Comparison of ENCODE assay signal across 30 cellular contexts in genomic region chr19:11172576-11172975, GRCh38. TPM values are rescaled to one million over a fixed set of nuclear protein-coding genes. Genes with fewer than 3 reads are reported as not detected.
"Had no signal": no experiment of that assay in that cellular context is flagged by ENCODE, and none has a peak within 500 bp of the region (broad histone marks: within the 10 kb centered on the region; RNA-seq: fewer than 3 reads in every experiment).

No MANE protein-coding gene starts in this region.

- H3K4me2 ChIP-seq: neural progenitor cell had no signal

- H3K4me3 Mint-ChIP-seq: activated CD4-positive, alpha-beta T cell treated with anti-CD3 and anti-CD28 coated beads, Interleukin-2, amount 10 ng/mL, durations not matched to agents 7 days and 5 days; activated CD8-positive, alpha-beta memory T cell treated with anti-CD3 and anti-CD28 coated beads, Interleukin-2, amount 10 ng/mL, durations not matched to agents 7 days and 5 days; activated CD8-positive, alpha-beta T cell treated with anti-CD3 and anti-CD28 coated beads, Interleukin-2, amount 10 ng/mL, durations not matched to agents 7 days and 5 days; activated naive CD4-positive, alpha-beta T cell treated with anti-CD3 and anti-CD28 coated beads, Interleukin-2, amount 50 U/mL, for 24 hours; activated naive CD8-positive, alpha-beta T cell treated with anti-CD3 and anti-CD28 coated beads, Interleukin-2, amount 50 U/mL, for 24 hours; immature natural killer cell; naive thymus-derived CD8-positive, alpha-beta T cell; neural progenitor cell had no signal

- ATAC-seq: activated CD8-positive, alpha-beta memory T cell treated with anti-CD3 and anti-CD28 coated beads, Interleukin-2, amount 10 ng/mL, durations not matched to agents 7 days and 5 days; activated CD8-positive, alpha-beta T cell treated with anti-CD3 and anti-CD28 coated beads, Interleukin-2, amount 10 ng/mL, durations not matched to agents 7 days and 5 days; activated naive CD8-positive, alpha-beta T cell treated with anti-CD3 and anti-CD28 coated beads, Interleukin-2, amount 50 U/mL, for 24 hours; gastrocnemius medialis; left colon; naive thymus-derived CD8-positive, alpha-beta T cell; upper lobe of right lung had no signal

- DNase-seq: activated CD4-positive, alpha-beta T cell treated with anti-CD3 and anti-CD28 coated beads, Interleukin-2, amount 10 ng/mL, durations not matched to agents 7 days and 5 days; activated CD4-positive, CD25-positive, alpha-beta regulatory T cell treated with anti-CD3 and anti-CD28 coated beads, Interleukin-2, amount 50 U/mL, for 72 hours; activated CD8-positive, alpha-beta memory T cell treated with anti-CD3 and anti-CD28 coated beads, Interleukin-2, amount 10 ng/mL, durations not matched to agents 7 days and 5 days; activated CD8-positive, alpha-beta T cell treated with anti-CD3 and anti-CD28 coated beads, Interleukin-2, amount 10 ng/mL, durations not matched to agents 7 days and 5 days; activated naive CD8-positive, alpha-beta T cell treated with anti-CD3 and anti-CD28 coated beads, Interleukin-2, amount 50 U/mL, for 24 hours; activated T-cell treated with anti-CD3 and anti-CD28 coated beads, Interleukin-2, amount 50 U/mL, for 48 hours; amygdala; central memory CD4-positive, alpha-beta T cell; dermis blood vessel endothelial cell; effector CD4-positive, alpha-beta T cell; gastrocnemius medialis; head of caudate nucleus; hypothalamus; immature natural killer cell; kidney; left colon; midbrain; naive thymus-derived CD8-positive, alpha-beta T cell; occipital lobe; stimulated activated CD4-positive, alpha-beta T cell treated with anti-CD3 and anti-CD28 coated beads, Interleukin-2, amount 100 ng/mL, for 48 hours; stimulated activated naive CD4-positive, alpha-beta T cell treated with Interleukin-2 at 50 U/mL for 16 hours; T-helper 2 cell; upper lobe of right lung had no signal

- H3K9me3 Mint-ChIP-seq: activated CD4-positive, alpha-beta T cell treated with anti-CD3 and anti-CD28 coated beads, Interleukin-2, amount 10 ng/mL, durations not matched to agents 7 days and 5 days; activated naive CD4-positive, alpha-beta T cell treated with anti-CD3 and anti-CD28 coated beads, Interleukin-2, amount 50 U/mL, for 24 hours; activated naive CD8-positive, alpha-beta T cell treated with anti-CD3 and anti-CD28 coated beads, Interleukin-2, amount 50 U/mL, for 24 hours; activated T-helper 2 cell treated with anti-CD3 and anti-CD28 coated beads, Interferon-gamma antibody, Interleukin-2, Interleukin-4, amounts not matched to agents 10 μg/mL and 5 μg/mL and 100 μg/mL, durations not matched to agents 14 hours and 24 hours and 36 hours; immature natural killer cell; naive thymus-derived CD8-positive, alpha-beta T cell; neural progenitor cell had no signal

- H3K9me3 ChIP-seq: breast epithelium, gastrocnemius medialis, right atrium auricular region, upper lobe of right lung had no signal

- H3K9ac ChIP-seq: neural progenitor cell, parathyroid adenoma had no signal

- H3K27ac ChIP-seq: epithelial cell of prostate, gastrocnemius medialis, neural progenitor cell, parathyroid adenoma, right atrium auricular region, upper lobe of right lung had no signal

- H3K27ac Mint-ChIP-seq: activated CD4-positive, alpha-beta T cell treated with anti-CD3 and anti-CD28 coated beads, Interleukin-2, amount 10 ng/mL, durations not matched to agents 7 days and 5 days; activated CD8-positive, alpha-beta memory T cell treated with anti-CD3 and anti-CD28 coated beads, Interleukin-2, amount 10 ng/mL, durations not matched to agents 7 days and 5 days; activated CD8-positive, alpha-beta T cell treated with anti-CD3 and anti-CD28 coated beads, Interleukin-2, amount 10 ng/mL, durations not matched to agents 7 days and 5 days; activated naive CD4-positive, alpha-beta T cell treated with anti-CD3 and anti-CD28 coated beads, Interleukin-2, amount 50 U/mL, for 24 hours; activated naive CD8-positive, alpha-beta T cell treated with anti-CD3 and anti-CD28 coated beads, Interleukin-2, amount 50 U/mL, for 24 hours; activated T-helper 2 cell treated with anti-CD3 and anti-CD28 coated beads, Interferon-gamma antibody, Interleukin-2, Interleukin-4, amounts not matched to agents 10 μg/mL and 5 μg/mL and 100 μg/mL, durations not matched to agents 14 hours and 24 hours and 36 hours; immature natural killer cell; naive thymus-derived CD8-positive, alpha-beta T cell; neural progenitor cell had no signal

- H3K36me3 Mint-ChIP-seq: activated CD8-positive, alpha-beta memory T cell treated with anti-CD3 and anti-CD28 coated beads, Interleukin-2, amount 10 ng/mL, durations not matched to agents 7 days and 5 days; activated naive CD4-positive, alpha-beta T cell treated with anti-CD3 and anti-CD28 coated beads, Interleukin-2, amount 50 U/mL, for 24 hours; immature natural killer cell; naive thymus-derived CD8-positive, alpha-beta T cell had no signal

- H3K4me1 Mint-ChIP-seq: activated CD4-positive, alpha-beta T cell treated with anti-CD3 and anti-CD28 coated beads, Interleukin-2, amount 10 ng/mL, durations not matched to agents 7 days and 5 days; activated CD8-positive, alpha-beta memory T cell treated with anti-CD3 and anti-CD28 coated beads, Interleukin-2, amount 10 ng/mL, durations not matched to agents 7 days and 5 days; activated naive CD4-positive, alpha-beta T cell treated with anti-CD3 and anti-CD28 coated beads, Interleukin-2, amount 50 U/mL, for 24 hours; activated naive CD8-positive, alpha-beta T cell treated with anti-CD3 and anti-CD28 coated beads, Interleukin-2, amount 50 U/mL, for 24 hours; immature natural killer cell; naive thymus-derived CD8-positive, alpha-beta T cell; neural progenitor cell had no signal

- H3K4me1 ChIP-seq: breast epithelium, gastrocnemius medialis, neural progenitor cell, parathyroid adenoma, right atrium auricular region had no signal

- H3K27me3 Mint-ChIP-seq: activated CD4-positive, alpha-beta T cell treated with anti-CD3 and anti-CD28 coated beads, Interleukin-2, amount 10 ng/mL, durations not matched to agents 7 days and 5 days; activated CD8-positive, alpha-beta memory T cell treated with anti-CD3 and anti-CD28 coated beads, Interleukin-2, amount 10 ng/mL, durations not matched to agents 7 days and 5 days; activated naive CD4-positive, alpha-beta T cell treated with anti-CD3 and anti-CD28 coated beads, Interleukin-2, amount 50 U/mL, for 24 hours; activated naive CD8-positive, alpha-beta T cell treated with anti-CD3 and anti-CD28 coated beads, Interleukin-2, amount 50 U/mL, for 24 hours had no signal

- H3K36me3 ChIP-seq: neural progenitor cell had no signal

- H3K4me3 ChIP-seq: breast epithelium, gastrocnemius medialis, neural progenitor cell, right atrium auricular region, upper lobe of right lung had no signal

- H2AFZ ChIP-seq: neural progenitor cell, parathyroid adenoma had no signal

- H3K27me3 ChIP-seq: breast epithelium, gastrocnemius medialis, neural progenitor cell, right atrium auricular region, upper lobe of right lung had no signal

RNA-seq across cellular contexts. Expression of gene KANK2, which starts 24.8 kb away (rescaled TPM):
- polyA plus RNA-seq: naive thymus-derived CD8-positive, alpha-beta T cell had no signal
